In the genomic region with DNA sequence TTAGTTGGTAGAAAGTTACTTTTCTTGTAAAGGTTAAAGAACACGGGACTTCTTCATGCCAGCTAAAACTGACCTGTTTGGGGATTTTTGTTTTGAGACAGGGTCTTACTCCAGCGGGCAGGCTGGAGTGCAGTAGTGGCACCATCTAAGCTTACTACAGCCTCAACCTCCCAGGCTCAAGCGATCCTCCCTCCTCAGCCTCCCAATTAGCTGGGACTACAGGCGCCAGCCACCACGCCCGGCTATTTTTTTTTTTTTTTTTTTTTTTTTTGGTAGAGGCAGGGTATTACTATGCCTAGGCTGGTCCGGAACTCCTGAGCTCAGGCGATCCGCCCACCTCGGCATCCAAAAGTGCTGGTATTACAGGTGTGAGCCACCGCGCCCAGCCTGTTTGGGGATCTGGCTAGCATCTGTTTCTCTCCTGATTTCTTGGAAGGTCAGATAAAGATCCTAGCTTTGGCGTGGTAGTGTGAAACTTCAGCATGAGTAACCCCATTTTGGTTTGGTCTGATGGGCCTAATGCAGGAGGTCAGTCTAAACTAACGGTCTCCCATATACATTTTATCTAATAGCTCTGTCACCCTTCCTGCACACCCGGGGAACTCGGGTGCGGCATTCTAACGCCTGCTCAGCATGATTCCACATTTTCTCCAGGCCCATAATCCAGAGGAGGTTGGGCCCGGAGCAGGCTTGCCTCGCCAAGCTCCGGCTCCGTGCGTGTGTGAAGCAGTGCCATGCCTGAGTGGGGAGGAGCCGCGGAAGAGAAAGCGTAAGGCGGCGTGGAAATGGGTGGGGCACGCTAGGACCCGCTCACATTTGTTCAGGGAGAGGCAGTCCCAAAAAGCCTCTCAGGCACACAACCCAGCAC, we compare ENCODE assay signal across 8 cellular contexts. TPM values are rescaled to one million over a fixed set of nuclear protein-coding genes. Genes with fewer than 3 reads are reported as not detected.
DNase-seq lines count a peak whose midpoint lies in the region; ATAC-seq and TF ChIP-seq lines count a peak whose summit lies in the region.

No MANE protein-coding gene starts in this region.

- no peak for TF ChIP-seq RAD21 in neural cell (conservative IDR thresholded peaks at IDR 0.05)

- H3K27me3 ChIP-seq in BLaER1 = no peaks in the 10 kb centered on the region
- H3K27me3 ChIP-seq in neural cell (ENCODE audit: insufficient read depth, low read depth, low read length) = no peaks in the 10 kb centered on the region

- no peak for TF ChIP-seq CTCF in OCI-LY7 (conservative IDR thresholded peaks at IDR 0.05; ENCODE audit: low read length)
- TF ChIP-seq CTCF in fibroblast of the aortic adventitia (IDR thresholded peaks at IDR 0.05; ENCODE audit: insufficient read depth, low read length) = no peak
- no peak for TF ChIP-seq CTCF in neural cell (IDR thresholded peaks at IDR 0.05; ENCODE audit: poor library complexity, severe bottlenecking)

- H2AFZ ChIP-seq in OCI-LY7 (ENCODE audit: low read length) (peak overlapping the region; percentile 83), neural cell (ENCODE audit: low read depth, low read length) (peak overlapping the region; percentile 82)

- TF ChIP-seq EP300 in neural cell (conservative IDR thresholded peaks at IDR 0.05; ENCODE audit: poor library complexity, severe bottlenecking) = no peak

- H3K36me3 ChIP-seq in BLaER1 (peaks cover 26% of the 10 kb centered on the region), OCI-LY7 (ENCODE audit: insufficient read depth, low read length) (peaks cover 34% of the 10 kb centered on the region), neural cell (ENCODE audit: insufficient read depth, low read length) (no peaks in the 10 kb centered on the region)

- H3F3A ChIP-seq in neural cell (ENCODE audit: insufficient read depth, low read length, poor library complexity, severe bottlenecking) = no peaks in the 10 kb centered on the region

- POLR2A ChIA-PET in OCI-LY7 (lab: Charles Lee) = interaction anchor here (0.5 to 2.4 kb wide), 9 partner anchors 8 to 1315 kb away, joined by 3 to 20 read pairs (median 3); no protein-coding TSS in a partner anchor

- H3K27ac ChIP-seq in BLaER1 = peak overlapping the region; percentile 100
- H3K27ac ChIP-seq in OCI-LY7 (ENCODE audit: low read depth, low read length, poor library complexity, severe bottlenecking) = peak overlapping the region; percentile 75
- peak overlapping the region; percentile 97 for H3K27ac ChIP-seq in neural cell (ENCODE audit: low read length)

- peaks cover 37% of the 10 kb centered on the region for H4K20me1 ChIP-seq in BLaER1
- H4K20me1 ChIP-seq in OCI-LY7 (ENCODE audit: insufficient read depth, low read length) = peaks cover 11% of the 10 kb centered on the region; the same call in 1 of the 2 replicates
- H4K20me1 ChIP-seq in neural cell (ENCODE audit: insufficient read depth) = no peaks in the 10 kb centered on the region

- H3K9me2 ChIP-seq in OCI-LY7 (ENCODE audit: insufficient read depth, low read length) (no peaks in the 10 kb centered on the region), neural cell (ENCODE audit: insufficient read depth, low read length) (no peaks in the 10 kb centered on the region)

- H3K79me2 ChIP-seq in OCI-LY7 (ENCODE audit: insufficient read depth, low read depth, low read length) (peaks cover 37% of the 10 kb centered on the region), neural cell (replicated peaks; ENCODE audit: insufficient read depth, low read length) (peaks cover 22% of the 10 kb centered on the region)

- H3K4me3 ChIP-seq in BLaER1 (peak overlapping the region; percentile 97), OCI-LY7 (ENCODE audit: low read depth, low read length, poor library complexity, severe bottlenecking) (peak overlapping the region; percentile 96), fibroblast of the aortic adventitia (ENCODE audit: low read depth, low read length) (peak overlapping the region; percentile 91), neural cell (ENCODE audit: low read length) (peak overlapping the region; percentile 83)

- H3K9me3 ChIP-seq in BLaER1 (no peaks in the 10 kb centered on the region), OCI-LY7 (ENCODE audit: low read length) (no peaks in the 10 kb centered on the region), neural cell (ENCODE audit: low read length) (no peaks in the 10 kb centered on the region)

- H3K4me2 ChIP-seq in BLaER1 (peak overlapping the region; percentile 88), OCI-LY7 (ENCODE audit: low read length) (peak overlapping the region; percentile 94), neural cell (ENCODE audit: low read length) (peak overlapping the region; percentile 91)

- BruUV-seq in OCI-LY7 (replicated peaks; lab: Mats Ljungman, UMichigan) = TSS peak; percentile 89

- intact Hi-C loops in OCI-LY7 (cut with micrococcal nuclease; ENCODE audit: unreplicated experiment) = loop anchor here (1.0 to 5.0 kb wide), 3 partner anchors 21 to 97 kb away; a partner anchor contains a TSS

- ATAC-seq in GM19035 (IDR thresholded peaks at IDR 0.05; ENCODE audit: unreplicated experiment) (peak; percentile 57), HG03196 (IDR thresholded peaks at IDR 0.05; ENCODE audit: unreplicated experiment) (peak; percentile 51)

- CTCF ChIA-PET in OCI-LY7 (lab: Charles Lee; ENCODE audit: unreplicated experiment) = interaction anchor here (0.5 to 1.1 kb wide), 2 partner anchors 22 to 44 kb away, joined by 3 read pairs; no protein-coding TSS in a partner anchor

- H3K9ac ChIP-seq in BLaER1 (peak overlapping the region; percentile 99), neural cell (ENCODE audit: low read length) (peak overlapping the region; percentile 97)

- DNase-seq in OCI-LY7 (ENCODE audit: low spot score) = peak; percentile 73
- DNase-seq in activated T-helper 1 cell treated with anti-CD3 and anti-CD28 coated beads, Interleukin-2, amount 50 U/mL, for 16 hours (ENCODE audit: low read depth in 1 of 2, low spot score in 1 of 2) = peak; percentile 59 to 61
- DNase-seq in fibroblast of the aortic adventitia (ENCODE audit: low read depth) = peak; percentile 90
- peak; percentile 63 for DNase-seq in stromal cell of bone marrow (ENCODE audit: low read depth)

- H3K4me1 ChIP-seq in BLaER1 (peaks cover 24% of the 10 kb centered on the region), OCI-LY7 (ENCODE audit: insufficient read depth, low read length, poor library complexity, severe bottlenecking) (peaks cover 19% of the 10 kb centered on the region)

TF ChIP-seq in neural cell, 6 proteins besides CTCF, POLR2A, EP300 and RAD21:
- no peak for TF ChIP-seq POLR2AphosphoS5 (IDR thresholded peaks at IDR 0.05)

RNA-seq across cellular contexts. Expression of a gene that starts 1.0 kb away (rescaled TPM):
- 77.8 and 81.4 TPM in 2 replicates for total RNA-seq in OCI-LY7 (2014; rRNA removed; shearing (Covaris generic))
- total RNA-seq in OCI-LY7 (2022) = 148 and 182 TPM in 2 replicates
- 94.6 and 174 TPM in 2 replicates for total RNA-seq in fibroblast of the aortic adventitia (ENCODE audit: low replicate concordance)
- polyA plus RNA-seq in neural cell = 291 and 298 TPM in 2 replicates
- 156 TPM in 2 replicates for polyA minus RNA-seq in neural cell

RNA-seq across cellular contexts. Expression of a gene that starts 26.2 kb away (rescaled TPM):
- total RNA-seq in OCI-LY7 (2014; rRNA removed; shearing (Covaris generic)) = 20.7 and 37.7 TPM in 2 replicates
- total RNA-seq in OCI-LY7 (2022) (37.6 and 47.2 TPM in 2 replicates), fibroblast of the aortic adventitia (ENCODE audit: low replicate concordance) (7.0 and 16.3 TPM in 2 replicates)
- 51.4 and 62.7 TPM in 2 replicates for polyA plus RNA-seq in neural cell
- 10.5 and 14.2 TPM in 2 replicates for polyA minus RNA-seq in neural cell

Comparison
In these comparisons a context has a peak if more than half of its experiments do, and no peak if none do; other contexts are left out.
1. Peak in every context shown above with its lines: DNase-seq, ATAC-seq, H3K4me3 ChIP-seq and H3K27ac ChIP-seq.